In the genomic region with DNA sequence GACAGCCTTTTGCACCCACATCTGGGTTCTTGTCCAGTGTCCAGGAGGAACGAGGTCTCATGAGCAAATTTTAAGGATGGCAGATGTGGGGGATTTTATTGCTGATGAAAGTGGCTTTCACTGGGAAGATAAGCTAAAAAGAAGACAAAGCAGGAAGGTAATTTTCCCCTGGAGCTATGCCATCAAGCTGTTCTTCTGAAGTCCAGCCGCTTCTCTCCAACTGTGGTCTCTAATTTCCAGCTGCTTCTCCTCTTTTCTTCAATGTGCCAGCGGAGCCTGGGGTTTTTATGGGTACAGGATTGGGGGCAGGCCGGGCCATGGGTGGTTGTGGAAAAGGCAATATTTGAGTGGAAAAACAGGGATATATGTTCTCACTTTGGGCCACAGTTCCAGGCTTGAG, we compare ENCODE assay signal across 23 cellular contexts.
A peak's percentile ranks its signal among the peaks of the same experiment; 100 is the strongest.
DNase-seq lines count a peak whose midpoint lies in the region; ATAC-seq lines count a peak whose summit lies in the region.
"Had no signal": no experiment of that assay in that cellular context is flagged by ENCODE, and none has a peak within 500 bp of the region (broad histone marks: within the 10 kb centered on the region; RNA-seq: fewer than 3 reads in every experiment).

No MANE protein-coding gene starts in this region.

- H3K4me1 ChIP-seq in trophoblast cell (ENCODE audit: control insufficient read depth in 1 of 2, insufficient read depth in 2 of 2, low read length in 2 of 2) (peaks cover 5% of the 10 kb centered on the region in 2 experiments), mesenchymal stem cell (ENCODE audit: control insufficient read depth, insufficient read depth, low read depth, low read length) (no peaks in the 10 kb centered on the region)
- H3K4me1 ChIP-seq: BE2C, BLaER1 had no signal

- H3K4me2 ChIP-seq in trophoblast cell (ENCODE audit: low read length) (no peak overlapping the region), mesenchymal stem cell (ENCODE audit: low read length, poor library complexity, severe bottlenecking) (no peak overlapping the region)
- H3K4me2 ChIP-seq: BLaER1 had no signal

- H3K14ac ChIP-seq in trophoblast cell (ENCODE audit: low read length) (no peak overlapping the region), mesenchymal stem cell (ENCODE audit: low read length in 2 of 2) (no peak overlapping the region)

- no peaks in the 10 kb centered on the region for H3K79me2 ChIP-seq in trophoblast cell (ENCODE audit: control insufficient read depth, insufficient read depth, low read length, poor library complexity)

- H3K9ac ChIP-seq in trophoblast cell (ENCODE audit: low read length) (no peak overlapping the region), mesenchymal stem cell (ENCODE audit: low read length) (no peak overlapping the region)
- H3K9ac ChIP-seq: BLaER1 had no signal

- no CpG with 5 or more reads among the region's 4 CpGs for WGBS in trophoblast cell (ENCODE audit: extremely low coverage, insufficient coverage, insufficient read length)
- WGBS in mesenchymal stem cell: 0% methylated on average over 1 of the region's 4 CpGs

- H2AK5ac ChIP-seq in trophoblast cell (ENCODE audit: low read length): no peak overlapping the region
- no peak overlapping the region for H2AK5ac ChIP-seq in mesenchymal stem cell (ENCODE audit: low read length, severe bottlenecking)

- H4K8ac ChIP-seq in trophoblast cell (ENCODE audit: low read depth, low read length): no peak overlapping the region
- no peak overlapping the region for H4K8ac ChIP-seq in mesenchymal stem cell (ENCODE audit: low read length)

- no peak overlapping the region for H4K12ac ChIP-seq in trophoblast cell (ENCODE audit: low read depth, low read length)

- H3K4me3 ChIP-seq in trophoblast cell (ENCODE audit: low read depth, low read length) (no peak overlapping the region), mesenchymal stem cell (ENCODE audit: insufficient read depth in 1 of 2, low read depth in 1 of 2, low read length in 2 of 2) (no peak overlapping the region)
- H3K4me3 ChIP-seq: BLaER1, GM12878 had no signal

- H2BK15ac ChIP-seq in mesenchymal stem cell (ENCODE audit: low read depth, poor library complexity, severe bottlenecking): no peak overlapping the region

- H2AFZ ChIP-seq in trophoblast cell (ENCODE audit: insufficient read depth, low read length, poor library complexity) (no peak overlapping the region), mesenchymal stem cell (ENCODE audit: low read depth, low read length) (no peak overlapping the region)

- H3K4ac ChIP-seq in trophoblast cell (ENCODE audit: low read depth, low read length) (no peak overlapping the region), mesenchymal stem cell (ENCODE audit: low read depth in 1 of 2, low read length in 2 of 2) (no peak overlapping the region)

- H2BK12ac ChIP-seq in trophoblast cell (ENCODE audit: low read length): peak overlapping the region; percentile 73
- H2BK12ac ChIP-seq in mesenchymal stem cell (ENCODE audit: low read length in 2 of 2): no peak overlapping the region

- H3K27me3 ChIP-seq in trophoblast cell (ENCODE audit: insufficient read depth, low read length): no peaks in the 10 kb centered on the region
- H3K27me3 ChIP-seq in mesenchymal stem cell (ENCODE audit: control insufficient read depth in 1 of 2, insufficient read depth in 1 of 2, low read length in 2 of 2): no peaks in the 10 kb centered on the region
- H3K27me3 ChIP-seq: BE2C, BLaER1 had no signal

- no peak overlapping the region for H2BK120ac ChIP-seq in trophoblast cell (ENCODE audit: insufficient read depth, low read length, poor library complexity)
- no peak overlapping the region for H2BK120ac ChIP-seq in mesenchymal stem cell (ENCODE audit: low read depth, low read length)

- H3K27ac ChIP-seq in trophoblast cell (ENCODE audit: low read depth, low read length): no peak overlapping the region
- H3K27ac ChIP-seq in mesenchymal stem cell (ENCODE audit: low read length, poor library complexity, severe bottlenecking): no peak overlapping the region
- H3K27ac ChIP-seq: BLaER1 had no signal

- H3K18ac ChIP-seq in trophoblast cell (ENCODE audit: low read length) (no peak overlapping the region), mesenchymal stem cell (ENCODE audit: low read depth in 1 of 2, low read length in 2 of 2) (no peak overlapping the region)

- H3K36me3 ChIP-seq in trophoblast cell (ENCODE audit: control insufficient read depth in 1 of 2, insufficient read depth in 2 of 2, low read length in 2 of 2) (no peaks in the 10 kb centered on the region), mesenchymal stem cell (ENCODE audit: control insufficient read depth in 1 of 2, insufficient read depth in 2 of 2, low read depth in 1 of 2, low read length in 2 of 2) (no peaks in the 10 kb centered on the region)
- H3K36me3 ChIP-seq: BE2C, BLaER1 had no signal

- H3K79me1 ChIP-seq in trophoblast cell (ENCODE audit: low read length): peaks cover 3% of the 10 kb centered on the region
- H3K79me1 ChIP-seq in mesenchymal stem cell (replicated peaks; ENCODE audit: low read length, poor library complexity, severe bottlenecking): no peaks in the 10 kb centered on the region

- H2BK5ac ChIP-seq in trophoblast cell (ENCODE audit: low read depth, low read length, poor library complexity) (no peak overlapping the region), mesenchymal stem cell (ENCODE audit: low read depth, low read length, poor library complexity, severe bottlenecking) (no peak overlapping the region)

- ATAC-seq in GM18867 (IDR thresholded peaks at IDR 0.05; ENCODE audit: unreplicated experiment): no peak
- ATAC-seq: GM12878 had no signal

- no peaks in the 10 kb centered on the region for H3K9me3 ChIP-seq in trophoblast cell (ENCODE audit: insufficient read depth, low read depth, low read length)
- H3K9me3 ChIP-seq in mesenchymal stem cell (ENCODE audit: control insufficient read depth, low read length): no peaks in the 10 kb centered on the region
- H3K9me3 ChIP-seq: BE2C, BLaER1 had no signal

- H3K23ac ChIP-seq in trophoblast cell (ENCODE audit: low read length) (no peak overlapping the region), mesenchymal stem cell (ENCODE audit: low read length in 2 of 2) (no peak overlapping the region)

- DNase-seq in DMS 273 (lab: John Stamatoyannopoulos, UW; ENCODE audit: unreplicated experiment) (peak; percentile 54), DMS 273 treated with DMSO at 0.1 percent for 48 hours (lab: John Stamatoyannopoulos, UW) (peak; percentile 27), NCI-H146 (lab: John Stamatoyannopoulos, UW) (peak; percentile 47), trophoblast cell (no peak), mesenchymal stem cell (no peak), NCI-H1105 (lab: John Stamatoyannopoulos, UW) (no peak)
- DNase-seq: 8988T; ACHN; BE2C; C1 segment of cervical spinal cord; CD4-positive, alpha-beta memory T cell; CD4-positive, CD25-positive, alpha-beta regulatory T cell; CD8-positive, alpha-beta memory T cell; COR-L47; DMS153; DMS53; DMS79; DND-41; EL; GDM1 had no signal

- H4K91ac ChIP-seq in trophoblast cell (ENCODE audit: low read depth, low read length) (no peak overlapping the region), mesenchymal stem cell (ENCODE audit: low read length) (no peak overlapping the region)

Comparison
In these comparisons a context has a peak if more than half of its experiments do, and no peak if none do; other contexts are left out.
1. DNase-seq: peak in DMS 273 (single experiment), DMS 273 treated with DMSO at 0.1 percent for 48 hours (single experiment) and NCI-H146 (single experiment); none in trophoblast cell (0 of 2), mesenchymal stem cell (single experiment) and NCI-H1105 (single experiment).